18 cellular contexts compared by ENCODE assay signal in the genomic region with DNA sequence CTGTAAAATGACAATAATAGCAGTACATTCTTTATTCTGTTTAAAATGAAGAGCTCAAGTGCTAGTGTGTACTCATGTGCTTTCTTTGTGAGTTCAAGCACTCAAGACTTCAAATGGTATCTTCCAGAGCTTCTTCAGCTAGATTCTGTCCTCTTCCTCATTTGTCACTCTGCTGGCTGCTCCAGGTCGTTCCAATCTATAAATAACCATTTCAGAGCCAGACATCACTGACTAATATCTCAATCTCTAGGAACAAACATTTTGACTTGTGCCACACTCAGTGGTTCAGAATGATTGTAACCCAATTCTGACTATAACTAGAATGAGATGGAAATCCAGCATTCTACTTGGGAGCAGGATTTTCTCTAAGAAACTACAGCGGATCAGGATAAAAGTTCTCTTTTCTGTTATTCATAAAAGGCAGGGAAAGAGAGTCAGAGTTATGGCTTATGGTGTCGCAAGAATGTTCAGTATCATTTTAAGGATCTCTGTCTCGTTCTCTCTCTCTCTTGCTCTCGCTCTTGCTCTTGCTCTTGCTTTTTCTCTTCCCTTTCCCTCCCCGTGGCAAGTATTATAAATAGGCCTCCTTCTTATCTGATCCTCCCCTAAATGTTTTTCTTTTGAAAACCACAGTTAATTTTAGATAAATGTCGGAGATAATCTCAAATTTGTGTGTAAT.
DNase-seq lines count a peak whose midpoint lies in the region; ATAC-seq and TF ChIP-seq lines count a peak whose summit lies in the region.
"Had no signal": no experiment of that assay in that cellular context is flagged by ENCODE, and none has a peak within 500 bp of the region (broad histone marks: within the 10 kb centered on the region; RNA-seq: fewer than 3 reads in every experiment).

No MANE protein-coding gene starts in this region.

- 48% methylated on average over 5 of the region's 7 CpGs for WGBS in mesenchymal stem cell

- TF ChIP-seq CTCF in uterus (IDR thresholded peaks at IDR 0.05) (no peak), GM10248 (IDR thresholded peaks at IDR 0.05; ENCODE audit: control extremely low read depth, extremely low read depth, low read depth, missing control alignments) (no peak)

- no peak for DNase-seq in activated CD4-positive, alpha-beta T cell treated with anti-CD3 and anti-CD28 coated beads, Interleukin-2, amount 10 ng/mL, durations not matched to agents 24 days and 14 days
- no peak for DNase-seq in activated CD4-positive, alpha-beta T cell treated with anti-CD3 and anti-CD28 coated beads for 48 hours
- DNase-seq in mesenchymal stem cell: peak; percentile 57
- DNase-seq in uterus: no peak
- no peak for DNase-seq in GM10248 (ENCODE audit: extremely low spot score)
- no peak for DNase-seq in HUDEP-2 (lab: John Stamatoyannopoulos, UW; ENCODE audit: unreplicated experiment in 76 of 76)
- no peak for DNase-seq in NCI-H128 (lab: John Stamatoyannopoulos, UW; ENCODE audit: unreplicated experiment)
- DNase-seq: foreskin keratinocyte, left ventricle myocardium superior, natural killer cell, NCI-H2081 treated with DMSO at 0.1 percent for 48 hours, NCI-H526, substantia nigra had no signal

- TF ChIP-seq POLR2A in uterus (IDR thresholded peaks at IDR 0.05): no peak

- peak overlapping the region; percentile 19 for H3K27ac Mint-ChIP-seq in activated CD4-positive, alpha-beta T cell treated with anti-CD3 and anti-CD28 coated beads, Interleukin-2, amount 10 ng/mL, durations not matched to agents 24 days and 14 days
- H3K27ac Mint-ChIP-seq in activated T-helper 17 cell treated with anti-CD3 and anti-CD28 coated beads, Interleukin-2, amount 50 U/mL, for 72 hours: peak overlapping the region; percentile 18
- H3K27ac Mint-ChIP-seq: activated naive CD8-positive, alpha-beta T cell; CD14-positive monocyte; natural killer cell; WTC11 had no signal

- H3K79me1 ChIP-seq in mesenchymal stem cell (replicated peaks; ENCODE audit: low read length, poor library complexity, severe bottlenecking): no peaks in the 10 kb centered on the region

- H4K8ac ChIP-seq in mesenchymal stem cell (ENCODE audit: low read length): no peak overlapping the region

- POLR2A ChIA-PET in GM10248 (lab: Yijun Ruan, JAX): no interaction called here

- H2AK5ac ChIP-seq in mesenchymal stem cell (ENCODE audit: low read length, severe bottlenecking): no peak overlapping the region

- H3K27ac ChIP-seq in mesenchymal stem cell (ENCODE audit: low read length, poor library complexity, severe bottlenecking) (no peak overlapping the region), uterus (peak overlapping the region; percentile 68 to 83)
- H3K27ac ChIP-seq: foreskin keratinocyte had no signal

- H3K4me3 Mint-ChIP-seq in activated CD4-positive, alpha-beta T cell treated with anti-CD3 and anti-CD28 coated beads, Interleukin-2, amount 10 ng/mL, durations not matched to agents 24 days and 14 days: no peak overlapping the region
- H3K4me3 Mint-ChIP-seq in activated T-helper 17 cell treated with anti-CD3 and anti-CD28 coated beads, Interleukin-2, amount 50 U/mL, for 72 hours: peak overlapping the region; percentile 6
- H3K4me3 Mint-ChIP-seq: activated naive CD8-positive, alpha-beta T cell; CD14-positive monocyte; natural killer cell; WTC11 had no signal

- no peak overlapping the region for H3K4me3 ChIP-seq in mesenchymal stem cell (ENCODE audit: insufficient read depth in 1 of 2, low read depth in 1 of 2, low read length in 2 of 2)
- no peak overlapping the region for H3K4me3 ChIP-seq in uterus

- no peak overlapping the region for H2BK5ac ChIP-seq in mesenchymal stem cell (ENCODE audit: low read depth, low read length, poor library complexity, severe bottlenecking)

- H3K14ac ChIP-seq in mesenchymal stem cell (ENCODE audit: low read length in 2 of 2): no peak overlapping the region

- no peak overlapping the region for H3K18ac ChIP-seq in mesenchymal stem cell (ENCODE audit: low read depth in 1 of 2, low read length in 2 of 2)

- H3K27me3 ChIP-seq in mesenchymal stem cell (ENCODE audit: control insufficient read depth in 1 of 2, insufficient read depth in 1 of 2, low read length in 2 of 2): no peaks in the 10 kb centered on the region
- H3K27me3 ChIP-seq in uterus: no peaks in the 10 kb centered on the region

- no peak overlapping the region for H3K9ac ChIP-seq in mesenchymal stem cell (ENCODE audit: low read length)

- peaks cover 2% of the 10 kb centered on the region for H3K36me3 Mint-ChIP-seq in activated CD4-positive, alpha-beta T cell treated with anti-CD3 and anti-CD28 coated beads, Interleukin-2, amount 10 ng/mL, durations not matched to agents 24 days and 14 days (ENCODE audit: low read depth)
- no peaks in the 10 kb centered on the region for H3K36me3 Mint-ChIP-seq in activated T-helper 17 cell treated with anti-CD3 and anti-CD28 coated beads, Interleukin-2, amount 50 U/mL, for 72 hours (ENCODE audit: low read depth)
- H3K36me3 Mint-ChIP-seq: activated naive CD8-positive, alpha-beta T cell; CD14-positive monocyte; natural killer cell; WTC11 had no signal

- H3K36me3 ChIP-seq in mesenchymal stem cell (ENCODE audit: control insufficient read depth in 1 of 2, insufficient read depth in 2 of 2, low read depth in 1 of 2, low read length in 2 of 2) (no peaks in the 10 kb centered on the region), uterus (no peaks in the 10 kb centered on the region)

- H3K9me3 Mint-ChIP-seq in activated CD4-positive, alpha-beta T cell treated with anti-CD3 and anti-CD28 coated beads, Interleukin-2, amount 10 ng/mL, durations not matched to agents 24 days and 14 days: peaks cover 4% of the 10 kb centered on the region
- no peaks in the 10 kb centered on the region for H3K9me3 Mint-ChIP-seq in activated T-helper 17 cell treated with anti-CD3 and anti-CD28 coated beads, Interleukin-2, amount 50 U/mL, for 72 hours
- H3K9me3 Mint-ChIP-seq: natural killer cell, WTC11 had no signal

- no peak overlapping the region for H3K23ac ChIP-seq in mesenchymal stem cell (ENCODE audit: low read length in 2 of 2)

- no peak overlapping the region for H2BK120ac ChIP-seq in mesenchymal stem cell (ENCODE audit: low read depth, low read length)

- no peak overlapping the region for H2AFZ ChIP-seq in mesenchymal stem cell (ENCODE audit: low read depth, low read length)

- peak; percentile 27 for ATAC-seq in activated T-helper 17 cell treated with anti-CD3 and anti-CD28 coated beads, Interleukin-2, amount 50 U/mL, for 72 hours (replicated peaks)
- ATAC-seq: foreskin keratinocyte, left ventricle myocardium superior, Panc1, WTC11 had no signal

- peaks cover 17% of the 10 kb centered on the region for H3K4me1 Mint-ChIP-seq in activated CD4-positive, alpha-beta T cell treated with anti-CD3 and anti-CD28 coated beads, Interleukin-2, amount 10 ng/mL, durations not matched to agents 24 days and 14 days
- H3K4me1 Mint-ChIP-seq in activated T-helper 17 cell treated with anti-CD3 and anti-CD28 coated beads, Interleukin-2, amount 50 U/mL, for 72 hours: peaks cover 8% of the 10 kb centered on the region
- H3K4me1 Mint-ChIP-seq: WTC11 had no signal

- CTCF ChIA-PET in GM10248 (lab: Yijun Ruan, JAX): interaction anchor here (1.3 kb wide), 1 partner anchor 12 kb away, joined by 3 read pairs; no protein-coding TSS in a partner anchor

- H3K27me3 Mint-ChIP-seq in activated CD4-positive, alpha-beta T cell treated with anti-CD3 and anti-CD28 coated beads, Interleukin-2, amount 10 ng/mL, durations not matched to agents 24 days and 14 days: peaks cover 5% of the 10 kb centered on the region
- H3K27me3 Mint-ChIP-seq in activated T-helper 17 cell treated with anti-CD3 and anti-CD28 coated beads, Interleukin-2, amount 50 U/mL, for 72 hours: no peaks in the 10 kb centered on the region
- H3K27me3 Mint-ChIP-seq: activated naive CD8-positive, alpha-beta T cell had no signal

- no peak overlapping the region for H3K4ac ChIP-seq in mesenchymal stem cell (ENCODE audit: low read depth in 1 of 2, low read length in 2 of 2)

- no peaks in the 10 kb centered on the region for H3K4me1 ChIP-seq in mesenchymal stem cell (ENCODE audit: control insufficient read depth, insufficient read depth, low read depth, low read length)
- no peaks in the 10 kb centered on the region for H3K4me1 ChIP-seq in uterus
- H3K4me1 ChIP-seq: foreskin keratinocyte had no signal

- H3K9me3 ChIP-seq in mesenchymal stem cell (ENCODE audit: control insufficient read depth, low read length): no peaks in the 10 kb centered on the region
- H3K9me3 ChIP-seq in uterus: no peaks in the 10 kb centered on the region

- no peak overlapping the region for H2BK15ac ChIP-seq in mesenchymal stem cell (ENCODE audit: low read depth, poor library complexity, severe bottlenecking)

- intact Hi-C loops in activated CD4-positive, alpha-beta T cell treated with anti-CD3 and anti-CD28 coated beads, Interleukin-2, amount 10 ng/mL, durations not matched to agents 24 days and 14 days (cut with micrococcal nuclease): loop anchor here (5.0 kb wide), 2 partner anchors 36 to 99 kb away; no protein-coding TSS in a partner anchor
- intact Hi-C loops in uterus (cut with DNase I; ENCODE audit: low total_unique reads): no loop called here

- H3K4me2 ChIP-seq in mesenchymal stem cell (ENCODE audit: low read length, poor library complexity, severe bottlenecking): no peak overlapping the region

- H4K91ac ChIP-seq in mesenchymal stem cell (ENCODE audit: low read length): no peak overlapping the region

- no peak overlapping the region for H2BK12ac ChIP-seq in mesenchymal stem cell (ENCODE audit: low read length in 2 of 2)
